In genomic region chr15:83206971-83207621, GRCh38 we compare ENCODE assay signal across 8 cellular contexts. TPM values are rescaled to one million over a fixed set of nuclear protein-coding genes. Genes with fewer than 3 reads are reported as not detected.
DNase-seq lines count a peak whose midpoint lies in the region; ATAC-seq and TF ChIP-seq lines count a peak whose summit lies in the region.

No MANE protein-coding gene starts in this region.

- TF ChIP-seq CTCF in BE2C (IDR thresholded peaks at IDR 0.05; ENCODE audit: low read depth, low read length) (no peak), KMS-11 (conservative IDR thresholded peaks at IDR 0.05; ENCODE audit: low read depth, low read length) (no peak), adrenal gland (IDR thresholded peaks at IDR 0.05) (no peak), cardiac muscle cell (IDR thresholded peaks at IDR 0.05; ENCODE audit: low read depth, low read length) (no peak), osteoblast (IDR thresholded peaks at IDR 0.05; ENCODE audit: extremely low read depth, low read depth, low read length) (no peak)

- H3K4me2 ChIP-seq in KMS-11 (peak overlapping the region; percentile 49), osteoblast (ENCODE audit: insufficient read depth, low read length) (peak overlapping the region; percentile 87)

- intact Hi-C loops in adrenal gland (cut with DNase I): loop anchor here in 1 of 2 donors (5.0 kb wide), 1 partner anchor 140 kb away; the partner anchor contains the start of gene BTBD1

- TF ChIP-seq POLR2A in GM19099 (IDR thresholded peaks at IDR 0.05; ENCODE audit: extremely low read depth, insufficient read length, low read depth): peak; percentile 8
- no peak for TF ChIP-seq POLR2A in adrenal gland (IDR thresholded peaks at IDR 0.05)

- no peak for ATAC-seq in HG02884 (IDR thresholded peaks at IDR 0.05; ENCODE audit: unreplicated experiment)

- H3K4me1 ChIP-seq in BE2C: peaks cover 7% of the 10 kb centered on the region; the same call in 1 of the 2 replicates
- H3K4me1 ChIP-seq in KMS-11 (ENCODE audit: low read depth, poor library complexity, severe bottlenecking): no peaks in the 10 kb centered on the region
- peaks cover 40 to 42% of the 10 kb centered on the region in 2 donors for H3K4me1 ChIP-seq in adrenal gland (replicated peaks in 1 of 2)
- peaks cover 16% of the 10 kb centered on the region for H3K4me1 ChIP-seq in cardiac muscle cell (ENCODE audit: low read depth)
- H3K4me1 ChIP-seq in osteoblast (ENCODE audit: insufficient read depth, low read length): peaks cover 29% of the 10 kb centered on the region

- H3K36me3 ChIP-seq in BE2C (no peaks in the 10 kb centered on the region; the same call in 1 of the 2 replicates), KMS-11 (ENCODE audit: insufficient read depth) (no peaks in the 10 kb centered on the region), adrenal gland (replicated peaks in 1 of 2) (no peaks in the 10 kb centered on the region), cardiac muscle cell (no peaks in the 10 kb centered on the region), osteoblast (ENCODE audit: insufficient read depth, low read length) (no peaks in the 10 kb centered on the region)

- WGBS in adrenal gland, 4 donors: 0 to 1% (median 0%) methylated on average over 1 to 87 of the region's 89 CpGs

- H3K79me2 ChIP-seq in KMS-11 (ENCODE audit: insufficient read depth, low read depth) (no peaks in the 10 kb centered on the region), osteoblast (ENCODE audit: insufficient read depth, low read length) (peaks cover 38% of the 10 kb centered on the region)

- H3K27ac ChIP-seq in KMS-11 (no peak overlapping the region), adrenal gland (peak overlapping the region; percentile 53 to 93 (median 79)), cardiac muscle cell (peak overlapping the region; percentile 89), osteoblast (ENCODE audit: low read depth, low read length) (peak overlapping the region; percentile 56)

- H3K4me3 ChIP-seq in BE2C (ENCODE audit: low read depth, low read length) (peak overlapping the region; percentile 83), KMS-11 (IDR thresholded peaks at IDR 0.05; ENCODE audit: insufficient read depth, low read depth, low read length) (no peak overlapping the region), adrenal gland (peak overlapping the region; percentile 33 to 95 (median 73)), cardiac muscle cell (peak overlapping the region; percentile 91), osteoblast (ENCODE audit: insufficient read depth, low read length) (peak overlapping the region; percentile 84)

- peak overlapping the region; percentile 58 for H2AFZ ChIP-seq in KMS-11 (ENCODE audit: low read depth)
- peak overlapping the region; percentile 87 for H2AFZ ChIP-seq in osteoblast (ENCODE audit: low read length)

- DNase-seq in BE2C (peak; percentile 68), adrenal gland (peak; percentile 29 to 64 (median 48)), cardiac muscle cell (ENCODE audit: low read depth in 1 of 2, low spot score in 1 of 2) (peak; percentile 48 to 63), osteoblast (ENCODE audit: insufficient read length, low spot score, missing footprints) (peak; percentile 94), DMS114 treated with DMSO at 0.1 percent for 48 hours (lab: John Stamatoyannopoulos, UW; ENCODE audit: unreplicated experiment) (no peak)

- no peaks in the 10 kb centered on the region for H3K27me3 ChIP-seq in BE2C
- H3K27me3 ChIP-seq in KMS-11 (ENCODE audit: insufficient read depth, low read depth): peaks cover 56% of the 10 kb centered on the region
- no peaks in the 10 kb centered on the region for H3K27me3 ChIP-seq in adrenal gland
- H3K27me3 ChIP-seq in cardiac muscle cell: no peaks in the 10 kb centered on the region
- H3K27me3 ChIP-seq in osteoblast (ENCODE audit: insufficient read depth, low read length): no peaks in the 10 kb centered on the region

- H3K9ac ChIP-seq in KMS-11: no peak overlapping the region

- H3K9me3 ChIP-seq in BE2C (no peaks in the 10 kb centered on the region), adrenal gland (replicated peaks in 1 of 3) (no peaks in the 10 kb centered on the region), cardiac muscle cell (ENCODE audit: low read depth) (no peaks in the 10 kb centered on the region), osteoblast (ENCODE audit: low read depth, low read length) (no peaks in the 10 kb centered on the region)

- H4K20me1 ChIP-seq in KMS-11 (ENCODE audit: insufficient read depth): no peaks in the 10 kb centered on the region
- peaks cover 3% of the 10 kb centered on the region for H4K20me1 ChIP-seq in osteoblast (ENCODE audit: insufficient read depth, low read length)

RNA-seq across cellular contexts. Expression of gene HDGFL3, which starts 0.5 kb away (rescaled TPM):
- 41.8 TPM for polyA plus RNA-seq in BE2C (2012; ENCODE audit: insufficient read depth, insufficient read length, low read depth)
- 10 to 100 TPM; 22.6 to 82.2 (median 52.9) TPM for total RNA-seq in adrenal gland
- 10 to 100 TPM in 2 of 3 donors, 1 to 10 TPM in 1; 9.3 to 77.7 (median 25.2) TPM for polyA plus RNA-seq in adrenal gland
- 101 and 164 TPM in 2 replicates for total RNA-seq in cardiac muscle cell
- polyA plus RNA-seq in cardiac muscle cell: 68.8 and 80.4 TPM in 2 replicates
- total RNA-seq in osteoblast: 27.5 and 42.4 TPM in 2 replicates
